9 cellular contexts compared by ENCODE assay signal in the genomic region with DNA sequence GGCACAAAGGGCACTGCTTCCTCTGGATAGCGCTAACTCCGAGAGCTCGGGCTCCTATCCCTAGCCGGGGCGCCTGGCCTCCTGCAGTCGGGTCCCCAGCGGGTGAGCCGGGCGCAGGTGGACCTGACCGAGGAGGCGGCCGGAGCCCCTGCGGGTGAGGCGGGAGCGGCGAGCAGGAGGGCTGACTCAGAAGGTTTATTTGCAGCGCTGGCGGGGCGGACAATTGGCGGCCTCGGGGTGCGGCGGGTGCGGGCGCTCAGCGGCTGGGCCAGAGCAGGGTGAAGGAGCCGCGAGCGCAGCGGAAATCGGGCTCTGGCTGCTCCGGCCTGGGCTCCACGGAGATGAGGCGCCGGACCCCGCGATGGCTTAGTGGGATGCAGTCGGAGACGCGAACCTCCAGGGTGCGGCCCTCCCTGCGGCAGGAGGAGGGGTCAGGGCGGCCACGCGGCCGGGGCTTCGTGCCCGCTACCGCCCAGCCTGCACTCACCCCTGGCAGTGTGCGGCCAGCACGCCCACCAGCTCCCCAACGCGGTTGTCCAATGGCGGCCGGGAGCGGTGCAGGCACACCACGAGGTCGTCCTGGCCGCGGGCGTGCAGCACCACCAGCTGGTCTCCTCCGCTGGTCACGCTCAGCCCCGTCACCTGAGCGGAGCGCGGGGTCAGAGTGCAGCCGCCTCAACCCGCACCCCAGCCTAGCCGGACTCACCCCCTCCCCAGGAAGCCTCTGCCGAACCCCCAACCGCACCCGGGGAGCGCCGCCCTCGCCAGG. TPM values are rescaled to one million over a fixed set of nuclear protein-coding genes. Genes with fewer than 3 reads are reported as not detected.
DNase-seq lines count a peak whose midpoint lies in the region; TF ChIP-seq lines count a peak whose summit lies in the region.
"Had no signal": no experiment of that assay in that cellular context is flagged by ENCODE, and none has a peak within 500 bp of the region (broad histone marks: within the 10 kb centered on the region; RNA-seq: fewer than 3 reads in every experiment).

No MANE protein-coding gene starts in this region.

- H3K9ac ChIP-seq in HUES64 (ENCODE audit: low read depth, low read length) = peak overlapping the region; percentile 72
- no peak overlapping the region for H3K9ac ChIP-seq in muscle layer of colon (ENCODE audit: low read length)

- CTCF ChIA-PET in AG04449 (lab: Yijun Ruan, JAX) = interaction anchor here (0.9 to 4.9 kb wide), 6 partner anchors 9 to 173 kb away, joined by 3 to 38 read pairs (median 10); no protein-coding TSS in a partner anchor

- peak; percentile 15 for TF ChIP-seq CTCF in AG04449 (IDR thresholded peaks at IDR 0.05; ENCODE audit: insufficient read depth, low read length, missing control alignments)

- no peak overlapping the region for H3K27ac ChIP-seq in HUES64 (ENCODE audit: low read depth, low read length)
- no peak overlapping the region for H3K27ac ChIP-seq in esophagus (ENCODE audit: low read depth in 2 of 2, low read length in 1 of 2)
- H3K27ac ChIP-seq in muscle layer of colon (ENCODE audit: low read depth, low read length) = no peak overlapping the region

- H3K4me1 ChIP-seq in HUES64 (ENCODE audit: insufficient read depth, low read length) (no peaks in the 10 kb centered on the region), esophagus (ENCODE audit: control insufficient read depth in 2 of 2, insufficient read depth in 2 of 2, low read length in 1 of 2) (peaks cover 0 to 9% of the 10 kb centered on the region in 2 donors), muscle layer of colon (ENCODE audit: insufficient read depth, low read length) (no peaks in the 10 kb centered on the region)

- H3K36me3 ChIP-seq in HUES64 (ENCODE audit: insufficient read depth, low read length) (no peaks in the 10 kb centered on the region), esophagus (ENCODE audit: control insufficient read depth in 2 of 2, insufficient read depth in 2 of 2, low read length in 1 of 2) (no peaks in the 10 kb centered on the region), muscle layer of colon (ENCODE audit: insufficient read depth, low read length) (no peaks in the 10 kb centered on the region)

- DNase-seq in AG04449 (ENCODE audit: low read depth, low spot score) (no peak), SHP77 treated with DMSO at 0.1 percent for 48 hours (lab: John Stamatoyannopoulos, UW) (no peak), NCI-H1436 (lab: John Stamatoyannopoulos, UW) (no peak), mucosa of gallbladder (ENCODE audit: low spot score) (no peak), inferior parietal cortex (ENCODE audit: extremely low spot score) (no peak)
- DNase-seq: NCI-H1930 had no signal

- H3K9me3 ChIP-seq in HUES64 (ENCODE audit: insufficient read depth, low read depth, low read length) = no peaks in the 10 kb centered on the region
- no peaks in the 10 kb centered on the region for H3K9me3 ChIP-seq in esophagus (ENCODE audit: control insufficient read depth in 2 of 2, insufficient read depth in 1 of 2, low read depth in 1 of 2, low read length in 1 of 2)
- no peaks in the 10 kb centered on the region for H3K9me3 ChIP-seq in muscle layer of colon (ENCODE audit: low read length)

- H3K27me3 ChIP-seq in HUES64 (ENCODE audit: insufficient read depth, low read length) (peaks cover 39% of the 10 kb centered on the region), esophagus (ENCODE audit: control insufficient read depth in 1 of 2, insufficient read depth in 2 of 2, low read length in 2 of 2) (no peaks in the 10 kb centered on the region), muscle layer of colon (ENCODE audit: control insufficient read depth in 1 of 2, insufficient read depth in 2 of 2, low read length in 2 of 2) (peaks cover 0 to 8% of the 10 kb centered on the region in 2 donors)

- peak overlapping the region; percentile 48 for H3K4me3 ChIP-seq in AG04449 (ENCODE audit: low read depth, low read length)
- peak overlapping the region; percentile 41 for H3K4me3 ChIP-seq in HUES64 (ENCODE audit: low read length)
- peak overlapping the region; percentile 21 to 33 for H3K4me3 ChIP-seq in esophagus (ENCODE audit: low read depth in 1 of 2, low read length in 2 of 2)
- peak overlapping the region; percentile 38 to 54 for H3K4me3 ChIP-seq in muscle layer of colon (ENCODE audit: low read depth in 1 of 2, low read length in 2 of 2)

- WGBS in HUES64 = 6% methylated on average over 76 of the region's 76 CpGs
- 20 to 31% methylated on average over 65 to 76 of the region's 76 CpGs for WGBS in esophagus, 2 donors

- POLR2A ChIA-PET in AG04449 (lab: Yijun Ruan, JAX) = no interaction called here

RNA-seq across cellular contexts. Expression of a gene that starts 16.1 kb away (rescaled TPM):
- not detected for polyA plus RNA-seq in HUES64 (2013, experiment 1 of 2)
- not detected for polyA plus RNA-seq in HUES64 (2013, experiment 2 of 2)
- polyA plus RNA-seq in esophagus = 1 to 10 TPM; 2.2 to 2.3 TPM
- total RNA-seq in mucosa of gallbladder = 6.0 TPM

RNA-seq across cellular contexts. Expression of a gene that starts 37.3 kb away (rescaled TPM):
- polyA plus RNA-seq in HUES64 (2013, experiment 1 of 2) = 30.4 TPM
- 30.7 TPM for polyA plus RNA-seq in HUES64 (2013, experiment 2 of 2)
- polyA plus RNA-seq in esophagus = 10 to 100 TPM; 20.2 to 24.0 TPM
- 36.4 TPM for total RNA-seq in mucosa of gallbladder
